In genomic region chr14:71803539-71804260, GRCh38 we compare ENCODE assay signal across 15 cellular contexts.
DNase-seq lines count a peak whose midpoint lies in the region; TF ChIP-seq lines count a peak whose summit lies in the region.
"Had no signal": no experiment of that assay in that cellular context is flagged by ENCODE, and none has a peak within 500 bp of the region (broad histone marks: within the 10 kb centered on the region; RNA-seq: fewer than 3 reads in every experiment).

No MANE protein-coding gene starts in this region.

- no peaks in the 10 kb centered on the region for H3K27me3 ChIP-seq in ACC112 (ENCODE audit: insufficient read depth, low read length)
- H3K27me3 ChIP-seq in HUES64 (ENCODE audit: insufficient read depth, low read length) = no peaks in the 10 kb centered on the region
- H3K27me3 ChIP-seq in spleen (replicated peaks in 1 of 7) = no peaks in the 10 kb centered on the region
- H3K27me3 ChIP-seq in dorsolateral prefrontal cortex = no peaks in the 10 kb centered on the region
- H3K27me3 ChIP-seq: tibial nerve had no signal

- TF ChIP-seq CTCF in astrocyte of the cerebellum (IDR thresholded peaks at IDR 0.05; ENCODE audit: low read depth, low read length, missing control alignments) (no peak), spleen (IDR thresholded peaks at IDR 0.05 in 8 of 11, conservative IDR thresholded peaks at IDR 0.05 in 3 of 11) (no peak), dorsolateral prefrontal cortex (IDR thresholded peaks at IDR 0.05 in 54 of 56, conservative IDR thresholded peaks at IDR 0.05 in 2 of 56; ENCODE audit: low read depth in 1 of 56, partially characterized antibody in 56 of 56) (no peak)

- H3K9me3 ChIP-seq in HUES64 (ENCODE audit: insufficient read depth, low read depth, low read length) = no peaks in the 10 kb centered on the region
- no peaks in the 10 kb centered on the region for H3K9me3 ChIP-seq in spleen
- H3K9me3 ChIP-seq: esophagus squamous epithelium, HAP-1, tibial nerve had no signal

- intact Hi-C loops in activated T-helper 1 cell treated with anti-CD3 and anti-CD28 coated beads, Interleukin-12 subunit alpha, Interleukin-12 subunit beta, Interleukin-2, Interleukin-4 antibody, amounts not matched to agents 30 ng/mL and 10 ng/mL and 1 ng/mL, durations not matched to agents 14 hours and 24 hours and 36 hours (cut with micrococcal nuclease) = no loop called here
- intact Hi-C loops in spleen (cut with DNase I; ENCODE audit: low total_unique reads) = no loop called here
- intact Hi-C loops in dorsolateral prefrontal cortex (cut with DNase I) = no loop called here

- H3K27me3 Mint-ChIP-seq in activated T-helper 1 cell treated with anti-CD3 and anti-CD28 coated beads, Interleukin-12 subunit alpha, Interleukin-12 subunit beta, Interleukin-2, Interleukin-4 antibody, amounts not matched to agents 30 ng/mL and 10 ng/mL and 1 ng/mL, durations not matched to agents 14 hours and 24 hours and 36 hours (ENCODE audit: insufficient read depth) = peaks cover 2% of the 10 kb centered on the region

- H2AFZ ChIP-seq in ACC112 (ENCODE audit: low read length, unreplicated experiment) = no peak overlapping the region

- H3K4me3 ChIP-seq in ACC112 (ENCODE audit: low read depth, low read length) (no peak overlapping the region), HUES64 (ENCODE audit: low read length) (no peak overlapping the region), astrocyte of the cerebellum (ENCODE audit: low read depth, low read length) (no peak overlapping the region), spleen (no peak overlapping the region), dorsolateral prefrontal cortex (no peak overlapping the region)
- H3K4me3 ChIP-seq: esophagus squamous epithelium, HAP-1, tibial nerve had no signal

- DNase-seq in astrocyte of the cerebellum (ENCODE audit: low read depth) (peak; percentile 66), iris pigment epithelial cell (ENCODE audit: low read depth) (peak; percentile 90), spleen (no peak), NCI-H2171 (lab: John Stamatoyannopoulos, UW) (no peak), dorsolateral prefrontal cortex (no peak)
- no peak for DNase-seq in activated T-helper 1 cell treated with anti-CD3 and anti-CD28 coated beads, Interleukin-12 subunit alpha, Interleukin-12 subunit beta, Interleukin-2, Interleukin-4 antibody, amounts not matched to agents 30 ng/mL and 10 ng/mL and 1 ng/mL, durations not matched to agents 14 hours and 24 hours and 36 hours (ENCODE audit: low spot score)
- DNase-seq: DMS53, esophagus squamous epithelium, NCI-H187, T-cell had no signal

- H3K4me3 Mint-ChIP-seq in activated T-helper 1 cell treated with anti-CD3 and anti-CD28 coated beads, Interleukin-12 subunit alpha, Interleukin-12 subunit beta, Interleukin-2, Interleukin-4 antibody, amounts not matched to agents 30 ng/mL and 10 ng/mL and 1 ng/mL, durations not matched to agents 14 hours and 24 hours and 36 hours = no peak overlapping the region
- H3K4me3 Mint-ChIP-seq: nephron, T-cell had no signal

- H3K9ac ChIP-seq in HUES64 (ENCODE audit: low read depth, low read length) = no peak overlapping the region

- H3K36me3 ChIP-seq in ACC112 (ENCODE audit: insufficient read depth, low read length) = no peaks in the 10 kb centered on the region
- no peaks in the 10 kb centered on the region for H3K36me3 ChIP-seq in HUES64 (ENCODE audit: insufficient read depth, low read length)
- H3K36me3 ChIP-seq in spleen = no peaks in the 10 kb centered on the region
- H3K36me3 ChIP-seq: esophagus squamous epithelium, HAP-1, tibial nerve had no signal

- H3K9me3 Mint-ChIP-seq in activated T-helper 1 cell treated with anti-CD3 and anti-CD28 coated beads, Interleukin-12 subunit alpha, Interleukin-12 subunit beta, Interleukin-2, Interleukin-4 antibody, amounts not matched to agents 30 ng/mL and 10 ng/mL and 1 ng/mL, durations not matched to agents 14 hours and 24 hours and 36 hours = no peaks in the 10 kb centered on the region
- H3K9me3 Mint-ChIP-seq: T-cell had no signal

- in situ Hi-C loops in astrocyte of the cerebellum (cut with HindIII; ENCODE audit: low sequenced_read_pairs) = no loop called here

- H3K4me1 ChIP-seq in ACC112 (ENCODE audit: control insufficient read depth, insufficient read depth, low read length, unreplicated experiment) (peaks cover 13% of the 10 kb centered on the region), HUES64 (ENCODE audit: insufficient read depth, low read length) (peaks cover 14% of the 10 kb centered on the region), spleen (peaks cover 0 to 7% (median 0%) of the 10 kb centered on the region in 6 donors)
- H3K4me1 ChIP-seq: esophagus squamous epithelium, HAP-1, tibial nerve had no signal

- H3K27ac Mint-ChIP-seq in activated T-helper 1 cell treated with anti-CD3 and anti-CD28 coated beads, Interleukin-12 subunit alpha, Interleukin-12 subunit beta, Interleukin-2, Interleukin-4 antibody, amounts not matched to agents 30 ng/mL and 10 ng/mL and 1 ng/mL, durations not matched to agents 14 hours and 24 hours and 36 hours = no peak overlapping the region
- H3K27ac Mint-ChIP-seq: nephron, T-cell had no signal

- H3K79me2 ChIP-seq in ACC112 (ENCODE audit: control insufficient read depth, insufficient read depth, low read length, unreplicated experiment) = no peaks in the 10 kb centered on the region

- no peak for TF ChIP-seq POLR2A in spleen (IDR thresholded peaks at IDR 0.05)

- H3K27ac ChIP-seq in ACC112 (ENCODE audit: low read depth, low read length) (0 out of 2 replicates have a peak overlapping the region, but pooled peaks have one; percentile 39), HUES64 (ENCODE audit: low read depth, low read length) (peak overlapping the region; percentile 31; the same call in 1 of the 2 replicates), spleen (no peak overlapping the region), dorsolateral prefrontal cortex (peak overlapping the region in 4 of 59 donors; percentile 1 to 53 (median 30))
- H3K27ac ChIP-seq: esophagus squamous epithelium, tibial nerve had no signal

- 93% methylated on average over 3 of the region's 3 CpGs for WGBS in HUES64
- WGBS in spleen, 5 donors = 84 to 93% (median 90%) methylated on average over 3 of the region's 3 CpGs

- H3K4me1 Mint-ChIP-seq in activated T-helper 1 cell treated with anti-CD3 and anti-CD28 coated beads, Interleukin-12 subunit alpha, Interleukin-12 subunit beta, Interleukin-2, Interleukin-4 antibody, amounts not matched to agents 30 ng/mL and 10 ng/mL and 1 ng/mL, durations not matched to agents 14 hours and 24 hours and 36 hours (ENCODE audit: low read depth) = no peaks in the 10 kb centered on the region
- H3K4me1 Mint-ChIP-seq: nephron, T-cell had no signal

- no peaks in the 10 kb centered on the region for H3K36me3 Mint-ChIP-seq in activated T-helper 1 cell treated with anti-CD3 and anti-CD28 coated beads, Interleukin-12 subunit alpha, Interleukin-12 subunit beta, Interleukin-2, Interleukin-4 antibody, amounts not matched to agents 30 ng/mL and 10 ng/mL and 1 ng/mL, durations not matched to agents 14 hours and 24 hours and 36 hours (ENCODE audit: low read depth)
- H3K36me3 Mint-ChIP-seq: T-cell had no signal

Comparison
In these comparisons a context has a peak if more than half of its experiments do, and no peak if none do; other contexts are left out.
1. H3K27ac ChIP-seq: peak in ACC112 (single experiment) and HUES64 (single experiment); none in spleen (0 of 8).
2. DNase-seq: peak in astrocyte of the cerebellum (single experiment) and iris pigment epithelial cell (single experiment); none in activated T-helper 1 cell treated with anti-CD3 and anti-CD28 coated beads, Interleukin-12 subunit alpha, Interleukin-12 subunit beta, Interleukin-2, Interleukin-4 antibody, amounts not matched to agents 30 ng/mL and 10 ng/mL and 1 ng/mL, durations not matched to agents 14 hours and 24 hours and 36 hours (single experiment), spleen (single experiment), NCI-H2171 (single experiment) and dorsolateral prefrontal cortex (0 of 10).